In genomic region chr2:118032169-118033013, GRCh38 we compare ENCODE assay signal across 8 cellular contexts. TPM values are rescaled to one million over a fixed set of nuclear protein-coding genes. Genes with fewer than 3 reads are reported as not detected.
A peak's percentile ranks its signal among the peaks of the same experiment; 100 is the strongest.
DNase-seq lines count a peak whose midpoint lies in the region; ATAC-seq lines count a peak whose summit lies in the region.

No MANE protein-coding gene starts in this region.

- H3K36me3 Mint-ChIP-seq in CD8-positive, alpha-beta memory T cell: peaks cover 0 to 3% (median 0%) of the 10 kb centered on the region in 3 donors
- H3K36me3 Mint-ChIP-seq in activated T-cell treated with anti-CD3 and anti-CD28 coated beads, Interleukin-2, amount 50 U/mL, for 72 hours (ENCODE audit: insufficient read depth in 2 of 2): peaks cover 6 to 10% of the 10 kb centered on the region in 2 donors

- no peak overlapping the region for H3K27ac ChIP-seq in CD8-positive, alpha-beta memory T cell (ENCODE audit: low read depth, low read length)

- H3K27ac Mint-ChIP-seq in CD8-positive, alpha-beta memory T cell: peak overlapping the region in 2 of 8 donors; percentile 1 to 77
- H3K27ac Mint-ChIP-seq in activated T-cell treated with anti-CD3 and anti-CD28 coated beads, Interleukin-2, amount 50 U/mL, for 72 hours: no peak overlapping the region

- H3K9me3 ChIP-seq in CD8-positive, alpha-beta memory T cell (ENCODE audit: low read length): no peaks in the 10 kb centered on the region

- no peak overlapping the region for H3K4me3 ChIP-seq in CD8-positive, alpha-beta memory T cell (ENCODE audit: low read length)

- H3K4me1 Mint-ChIP-seq in CD8-positive, alpha-beta memory T cell: no peaks in the 10 kb centered on the region
- H3K4me1 Mint-ChIP-seq in activated T-cell treated with anti-CD3 and anti-CD28 coated beads, Interleukin-2, amount 50 U/mL, for 72 hours (ENCODE audit: low read depth): no peaks in the 10 kb centered on the region

- peak in 3 of 5 donors; percentile 14 to 60 (median 16) for DNase-seq in CD8-positive, alpha-beta memory T cell
- DNase-seq in NCI-H460 (ENCODE audit: extremely low read depth, low read depth) (peak; percentile 32), germinal center (ENCODE audit: low spot score) (peak; percentile 44), sciatic nerve (ENCODE audit: low spot score) (peak; percentile 69), cerebellar nuclear complex (lab: John Stamatoyannopoulos, UW) (no peak)
- DNase-seq in activated T-cell treated with anti-CD3 and anti-CD28 coated beads, Interleukin-2, amount 50 U/mL, for 72 hours: peak; percentile 40 to 46

- H3K27me3 Mint-ChIP-seq in CD8-positive, alpha-beta memory T cell: peaks cover 23 to 71% of the 10 kb centered on the region in 2 donors
- peaks cover 39% of the 10 kb centered on the region for H3K27me3 Mint-ChIP-seq in activated T-cell treated with anti-CD3 and anti-CD28 coated beads, Interleukin-2, amount 50 U/mL, for 72 hours (ENCODE audit: low read depth)

- H3K9me3 Mint-ChIP-seq in CD8-positive, alpha-beta memory T cell: peaks cover 1 to 18% (median 10%) of the 10 kb centered on the region in 5 donors
- H3K9me3 Mint-ChIP-seq in activated T-cell treated with anti-CD3 and anti-CD28 coated beads, Interleukin-2, amount 50 U/mL, for 72 hours: peaks cover 5 to 7% of the 10 kb centered on the region in 2 donors

- intact Hi-C loops in sciatic nerve (cut with DNase I): no loop called here

- CTCF ChIA-PET in CD8-positive, alpha-beta memory T cell (lab: Charles Lee): interaction anchor here (0.7 to 1.7 kb wide), 10 partner anchors 8 to 47 kb away, joined by 3 to 9 read pairs (median 4); partner anchors contain the start of gene CCDC93

- H3K27me3 ChIP-seq in CD8-positive, alpha-beta memory T cell (ENCODE audit: insufficient read depth, low read length, poor library complexity, severe bottlenecking): peaks cover 8% of the 10 kb centered on the region

- peak; percentile 94 for ATAC-seq in GM18861 (IDR thresholded peaks at IDR 0.05; ENCODE audit: unreplicated experiment)
- peak; percentile 87 for ATAC-seq in HG03045 (IDR thresholded peaks at IDR 0.05; ENCODE audit: unreplicated experiment)
- peak; percentile 65 to 76 for ATAC-seq in activated T-cell treated with anti-CD3 and anti-CD28 coated beads, Interleukin-2, amount 50 U/mL, for 72 hours (replicated peaks in 1 of 2)
- peak; percentile 58 for ATAC-seq in sciatic nerve

- POLR2A ChIA-PET in CD8-positive, alpha-beta memory T cell (lab: Charles Lee): no interaction called here

- H3K4me3 Mint-ChIP-seq in CD8-positive, alpha-beta memory T cell: no peak overlapping the region
- no peak overlapping the region for H3K4me3 Mint-ChIP-seq in activated T-cell treated with anti-CD3 and anti-CD28 coated beads, Interleukin-2, amount 50 U/mL, for 72 hours

- no peaks in the 10 kb centered on the region for H3K4me1 ChIP-seq in CD8-positive, alpha-beta memory T cell (ENCODE audit: insufficient read depth, low read length)

- H3K36me3 ChIP-seq in CD8-positive, alpha-beta memory T cell (ENCODE audit: insufficient read depth, low read length): no peaks in the 10 kb centered on the region

RNA-seq across cellular contexts. Expression of gene CCDC93, which starts 18.5 kb away (rescaled TPM):
- total RNA-seq in CD8-positive, alpha-beta memory T cell: 10 to 100 TPM; 32.7 to 33.5 TPM
- 8.7 TPM for polyA plus RNA-seq in CD8-positive, alpha-beta memory T cell
- total RNA-seq in NCI-H460 (2014; rRNA removed; shearing (Covaris generic)): 13.5 and 17.0 TPM in 2 replicates
- polyA plus RNA-seq in NCI-H460 (2014; cell fraction: nucleus; rRNA removed): 27.9 and 42.6 TPM in 2 replicates
- total RNA-seq in activated T-cell treated with anti-CD3 and anti-CD28 coated beads, Interleukin-2, amount 50 U/mL, for 72 hours: 10 to 100 TPM; 34.1 to 39.3 TPM
- 44.2 TPM for total RNA-seq in sciatic nerve

RNA-seq across cellular contexts. Expression of gene INSIG2, which starts 55.9 kb away (rescaled TPM):
- total RNA-seq in CD8-positive, alpha-beta memory T cell: 10 to 100 TPM; 13.4 to 16.9 TPM
- polyA plus RNA-seq in CD8-positive, alpha-beta memory T cell: 22.1 TPM
- total RNA-seq in NCI-H460 (2014; rRNA removed; shearing (Covaris generic)): 7.1 and 7.9 TPM in 2 replicates
- 5.6 and 6.9 TPM in 2 replicates for polyA plus RNA-seq in NCI-H460 (2014; cell fraction: nucleus; rRNA removed)
- total RNA-seq in activated T-cell treated with anti-CD3 and anti-CD28 coated beads, Interleukin-2, amount 50 U/mL, for 72 hours: 10 to 100 TPM; 23.1 to 48.9 TPM
- 23.2 TPM for total RNA-seq in sciatic nerve

Comparison
In these comparisons a context has a peak if more than half of its experiments do, and no peak if none do; other contexts are left out.
1. DNase-seq: peak in CD8-positive, alpha-beta memory T cell (3 of 5), NCI-H460 (single experiment), activated T-cell treated with anti-CD3 and anti-CD28 coated beads, Interleukin-2, amount 50 U/mL, for 72 hours (2 of 2), germinal center (single experiment) and sciatic nerve (single experiment); none in cerebellar nuclear complex (0 of 2).
2. Peak in every context shown above with its lines, with median percentiles within 50 percentile points of each other: ATAC-seq.